In the genomic region with DNA sequence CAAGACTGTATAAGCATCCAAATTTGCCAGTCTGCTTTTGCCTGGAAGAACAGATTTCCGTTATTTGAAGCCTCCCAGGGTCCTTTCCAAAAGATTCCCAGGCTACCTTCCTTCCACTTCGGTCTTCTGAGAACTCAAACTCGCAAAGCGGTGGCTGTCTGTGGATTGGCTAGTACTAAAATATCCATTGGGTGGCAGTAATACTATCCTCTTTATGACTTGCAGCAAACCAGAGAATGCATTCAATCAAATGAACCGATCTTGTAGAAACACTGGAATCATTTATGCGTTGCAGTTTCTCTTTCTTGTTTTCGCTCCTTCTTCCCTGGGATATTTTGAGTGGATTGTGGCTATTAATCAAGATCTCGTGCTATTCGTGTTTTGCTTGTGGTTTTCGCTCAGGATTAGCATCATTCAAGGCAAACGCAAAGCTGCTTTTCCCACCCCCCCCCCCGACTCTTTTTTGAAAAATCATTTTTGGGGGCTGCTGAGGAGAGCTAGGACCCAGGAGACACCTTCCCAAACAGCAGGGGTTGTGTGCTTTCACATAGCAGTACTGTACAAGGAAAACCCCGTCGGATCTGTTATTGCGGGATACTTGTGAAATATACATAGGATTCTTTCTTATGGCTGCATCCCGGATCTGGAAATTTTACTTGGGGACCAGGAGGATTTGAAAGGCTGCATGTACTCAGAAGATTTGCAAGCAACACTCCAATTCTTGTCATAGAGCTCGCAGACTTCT, we compare ENCODE assay signal across 8 cellular contexts. TPM values are rescaled to one million over a fixed set of nuclear protein-coding genes. Genes with fewer than 3 reads are reported as not detected.
DNase-seq lines count a peak whose midpoint lies in the region; ATAC-seq and TF ChIP-seq lines count a peak whose summit lies in the region.

Gene IL1RAPL1, plus strand, starts transcription at position 556 of the 745 bp plus-strand sequence.

- no peaks in the 10 kb centered on the region for H3K36me3 Mint-ChIP-seq in activated naive CD8-positive, alpha-beta T cell treated with anti-CD3 and anti-CD28 coated beads for 36 hours

- DNase-seq in GM12865 (ENCODE audit: low read depth) (peak; percentile 3), left ventricle myocardium superior (no peak), retina (peak; percentile 62), NCI-H2171 treated with DMSO at 0.1 percent for 48 hours (lab: John Stamatoyannopoulos, UW) (no peak)
- no peak for DNase-seq in activated naive CD8-positive, alpha-beta T cell treated with anti-CD3 and anti-CD28 coated beads for 36 hours

- H3K27ac Mint-ChIP-seq in activated naive CD8-positive, alpha-beta T cell treated with anti-CD3 and anti-CD28 coated beads for 36 hours, result no peak within 1 kb of the TSS

- H3K27ac ChIP-seq in VCaP, result peak within 1 kb of the TSS; percentile 51

- no peaks in the 10 kb centered on the region for H3K9me3 Mint-ChIP-seq in activated naive CD8-positive, alpha-beta T cell treated with anti-CD3 and anti-CD28 coated beads for 36 hours

- intact Hi-C loops in left ventricle myocardium superior (cut with micrococcal nuclease), result loop anchor here (10.0 kb wide), 1 partner anchor 458 kb away; no protein-coding TSS in a partner anchor

- no peak within 1 kb of the TSS for H3K4me3 ChIP-seq in GM12865 (ENCODE audit: low read depth, low read length)

- no peak for TF ChIP-seq CTCF in GM12865 (IDR thresholded peaks at IDR 0.05; ENCODE audit: insufficient read depth, low read depth, low read length, missing control alignments)
- peak; percentile 62 for TF ChIP-seq CTCF in VCaP (conservative IDR thresholded peaks at IDR 0.05)

- ATAC-seq in left ventricle myocardium superior (peak; percentile 89), HG03135 (IDR thresholded peaks at IDR 0.05; ENCODE audit: unreplicated experiment) (no peak), HG03039 (IDR thresholded peaks at IDR 0.05; ENCODE audit: unreplicated experiment) (no peak)

- no peak within 1 kb of the TSS for H3K4me3 Mint-ChIP-seq in activated naive CD8-positive, alpha-beta T cell treated with anti-CD3 and anti-CD28 coated beads for 36 hours

- no peaks in the 10 kb centered on the region for H3K4me1 Mint-ChIP-seq in activated naive CD8-positive, alpha-beta T cell treated with anti-CD3 and anti-CD28 coated beads for 36 hours

- peaks cover 10% of the 10 kb centered on the region for H3K27me3 Mint-ChIP-seq in activated naive CD8-positive, alpha-beta T cell treated with anti-CD3 and anti-CD28 coated beads for 36 hours

RNA-seq across cellular contexts. Expression of gene IL1RAPL1, which starts in this region (rescaled TPM):
- 4.7 TPM for total RNA-seq in left ventricle myocardium superior
- not detected for total RNA-seq in activated naive CD8-positive, alpha-beta T cell treated with anti-CD3 and anti-CD28 coated beads for 36 hours

Comparison
In these comparisons a context has a peak if more than half of its experiments do, and no peak if none do; other contexts are left out.
1. DNase-seq: peak in GM12865 (single experiment) and retina (single experiment); none in left ventricle myocardium superior (single experiment), activated naive CD8-positive, alpha-beta T cell treated with anti-CD3 and anti-CD28 coated beads for 36 hours (single experiment) and NCI-H2171 treated with DMSO at 0.1 percent for 48 hours (single experiment).